ENCODE assay signal across 8 cellular contexts in genomic region chr2:106885981-106886915, GRCh38. TPM values are rescaled to one million over a fixed set of nuclear protein-coding genes. Genes with fewer than 3 reads are reported as not detected.
DNase-seq lines count a peak whose midpoint lies in the region; ATAC-seq and TF ChIP-seq lines count a peak whose summit lies in the region.

TSS of gene ST6GAL2 (minus strand) at chr2:106886167. CDS start at chr2:106843977, 42,190 bp downstream.

- H3K4me3 Mint-ChIP-seq in activated CD4-positive, alpha-beta memory T cell treated with anti-CD3 and anti-CD28 coated beads for 36 hours: no peak within 1 kb of the TSS

- ATAC-seq in heart left ventricle: peak in 3 of 4 donors; percentile 41 to 68 (median 66)
- no peak for ATAC-seq in GM21515 (IDR thresholded peaks at IDR 0.05; ENCODE audit: unreplicated experiment)

- WGBS in heart left ventricle, 4 donors: 0 to 1% (median 1%) methylated on average over 63 to 118 of the region's 118 CpGs
- under 1% methylated on average over 79 of the region's 118 CpGs for WGBS in prostate gland

- H3K27ac ChIP-seq in heart left ventricle (peak within 1 kb of the TSS in 1 of 12 donors; percentile 29), prostate gland (peak within 1 kb of the TSS in 1 of 2 donors; percentile 36)

- H3K27me3 ChIP-seq in heart left ventricle: peaks cover 8 to 48% (median 30%) of the 10 kb centered on the region in 9 donors
- no peaks in the 10 kb centered on the region for H3K27me3 ChIP-seq in prostate gland (replicated peaks; ENCODE audit: insufficient read depth)

- no peak for TF ChIP-seq POLR2A in heart left ventricle (IDR thresholded peaks at IDR 0.05)
- no peak for TF ChIP-seq POLR2A in prostate gland (IDR thresholded peaks at IDR 0.05)

- intact Hi-C loops in heart left ventricle (cut with DNase I) (no loop called here), prostate gland (cut with DNase I) (no loop called here)
- intact Hi-C loops in activated CD4-positive, alpha-beta memory T cell treated with anti-CD3 and anti-CD28 coated beads for 36 hours (cut with micrococcal nuclease): no loop called here

- POLR2A ChIA-PET in activated CD4-positive, alpha-beta memory T cell treated with anti-CD3 and anti-CD28 coated beads for 36 hours (lab: Charles Lee): no interaction called here

- H3K36me3 Mint-ChIP-seq in activated CD4-positive, alpha-beta memory T cell treated with anti-CD3 and anti-CD28 coated beads for 36 hours: no peaks in the 10 kb centered on the region

- H3K4me1 Mint-ChIP-seq in activated CD4-positive, alpha-beta memory T cell treated with anti-CD3 and anti-CD28 coated beads for 36 hours (ENCODE audit: low read depth): peaks cover 5% of the 10 kb centered on the region

- CTCF ChIA-PET in activated CD4-positive, alpha-beta memory T cell treated with anti-CD3 and anti-CD28 coated beads for 36 hours (lab: Charles Lee): no interaction called here

- no peaks in the 10 kb centered on the region for H3K9me3 ChIP-seq in heart left ventricle
- no peaks in the 10 kb centered on the region for H3K9me3 ChIP-seq in prostate gland

- no peaks in the 10 kb centered on the region for H3K9me3 Mint-ChIP-seq in activated CD4-positive, alpha-beta memory T cell treated with anti-CD3 and anti-CD28 coated beads for 36 hours

- H3K4me1 ChIP-seq in heart left ventricle (peaks cover 0 to 25% (median 6%) of the 10 kb centered on the region in 12 donors), prostate gland (replicated peaks) (no peaks in the 10 kb centered on the region)

- no peaks in the 10 kb centered on the region for H3K36me3 ChIP-seq in heart left ventricle
- H3K36me3 ChIP-seq in prostate gland: no peaks in the 10 kb centered on the region

- DNase-seq in GM03348 (ENCODE audit: low spot score) (peak; percentile 42), SHP77 treated with DMSO at 0.1 percent for 48 hours (lab: John Stamatoyannopoulos, UW) (peak; percentile 27), heart left ventricle (peak in 1 of 5 donors; percentile 52), prostate gland (ENCODE audit: low spot score) (no peak), AML-193 (lab: John Stamatoyannopoulos, UW) (no peak), COLO829 (ENCODE audit: low spot score) (no peak)
- DNase-seq in activated CD4-positive, alpha-beta memory T cell treated with anti-CD3 and anti-CD28 coated beads for 36 hours: no peak

- no peak within 1 kb of the TSS for H3K27ac Mint-ChIP-seq in activated CD4-positive, alpha-beta memory T cell treated with anti-CD3 and anti-CD28 coated beads for 36 hours

- peaks cover 15% of the 10 kb centered on the region for H3K27me3 Mint-ChIP-seq in activated CD4-positive, alpha-beta memory T cell treated with anti-CD3 and anti-CD28 coated beads for 36 hours

- peak within 1 kb of the TSS; percentile 15 to 67 (median 53) for H3K4me3 ChIP-seq in heart left ventricle
- H3K4me3 ChIP-seq in prostate gland: peak within 1 kb of the TSS; percentile 32 to 44

- no peak for TF ChIP-seq CTCF in heart left ventricle (IDR thresholded peaks at IDR 0.05)
- no peak for TF ChIP-seq CTCF in prostate gland (IDR thresholded peaks at IDR 0.05)

RNA-seq across cellular contexts. Expression of gene ST6GAL2, which starts in this region (rescaled TPM):
- total RNA-seq in heart left ventricle (1 to 10 TPM in 3 of 9 donors, under 1 TPM in 5, not detected in 1; 0.11 to 1.1 (median 0.75) TPM), prostate gland (10 to 100 TPM in 1 of 2 donors, 1 to 10 TPM in 1; 2.4 to 48.3 TPM)
- polyA plus RNA-seq in heart left ventricle: under 1 TPM; 0.08 to 0.11 TPM
- not detected for total RNA-seq in activated CD4-positive, alpha-beta memory T cell treated with anti-CD3 and anti-CD28 coated beads for 36 hours

Comparison
In these comparisons a context has a peak if more than half of its experiments do, and no peak if none do; other contexts are left out.
1. DNase-seq: peak in GM03348 (single experiment) and SHP77 treated with DMSO at 0.1 percent for 48 hours (single experiment); none in prostate gland (single experiment), activated CD4-positive, alpha-beta memory T cell treated with anti-CD3 and anti-CD28 coated beads for 36 hours (single experiment), AML-193 (0 of 2) and COLO829 (single experiment).